9 cellular contexts compared by ENCODE assay signal in the genomic region with DNA sequence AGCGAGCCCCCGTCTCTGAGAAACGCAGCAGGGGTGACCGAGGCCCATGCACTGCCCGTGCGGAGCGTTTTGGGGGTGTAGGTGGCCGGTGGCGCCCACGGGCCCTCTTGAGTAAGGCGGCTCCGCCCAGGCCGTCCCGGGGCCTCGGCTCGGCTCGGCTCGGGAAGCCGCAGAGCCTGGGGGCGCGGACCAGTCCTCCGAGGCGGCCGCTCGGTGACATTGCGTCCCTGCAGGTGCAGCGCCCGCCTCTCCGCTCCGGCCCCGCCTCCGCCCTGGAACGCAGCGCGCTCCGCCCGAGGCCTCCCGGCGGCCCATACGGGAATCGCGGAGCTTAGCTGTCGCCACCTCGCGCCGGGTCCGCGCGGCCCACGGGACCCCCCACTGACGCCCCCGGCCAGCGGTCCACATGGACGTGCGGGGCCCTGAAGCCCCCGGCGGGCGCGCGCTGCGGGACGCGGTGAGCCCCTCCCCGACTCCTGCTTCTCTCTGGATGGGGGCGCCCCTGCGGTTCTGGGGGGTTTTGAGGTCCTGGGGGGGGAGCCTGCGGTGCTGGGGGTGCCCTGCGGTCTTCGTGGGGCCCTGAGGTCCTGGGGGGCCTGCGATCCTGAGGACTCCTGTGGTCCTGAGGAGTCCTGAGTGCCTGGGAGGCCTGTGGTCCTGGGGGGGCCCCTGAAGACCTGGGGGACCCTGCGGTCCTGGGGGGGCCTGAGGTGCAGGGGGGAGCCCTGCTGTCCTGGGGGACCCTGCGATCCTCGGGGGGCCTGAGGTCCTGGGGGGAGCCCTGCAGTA. TPM values are rescaled to one million over a fixed set of nuclear protein-coding genes. Genes with fewer than 3 reads are reported as not detected.
A peak's percentile ranks its signal among the peaks of the same experiment; 100 is the strongest.
DNase-seq lines count a peak whose midpoint lies in the region; ATAC-seq and TF ChIP-seq lines count a peak whose summit lies in the region.
"Had no signal": no experiment of that assay in that cellular context is flagged by ENCODE, and none has a peak within 500 bp of the region (broad histone marks: within the 10 kb centered on the region; RNA-seq: fewer than 3 reads in every experiment).

A gene (plus strand): TSS at position 314 of the 789 bp plus-strand sequence. CDS start 93 bp downstream, at position 407.

- H3K9me3 ChIP-seq in OCI-LY3 (ENCODE audit: insufficient read depth, low read length) (no peaks in the 10 kb centered on the region), neutrophil (no peaks in the 10 kb centered on the region), SJCRH30 (replicated peaks) (no peaks in the 10 kb centered on the region)

- TF ChIP-seq CTCF in OCI-LY3 (IDR thresholded peaks at IDR 0.05; ENCODE audit: low read depth, low read length) (no peak), foreskin keratinocyte (conservative IDR thresholded peaks at IDR 0.05) (peak; percentile 47), neutrophil (IDR thresholded peaks at IDR 0.05) (peak; percentile 58)

- H3K4me2 ChIP-seq in OCI-LY3 (ENCODE audit: low read length), result peak within 1 kb of the TSS; percentile 46

- H3K36me3 ChIP-seq in OCI-LY3 (replicated peaks; ENCODE audit: low read depth, low read length) (peaks cover 6% of the 10 kb centered on the region), neutrophil (no peaks in the 10 kb centered on the region), SJCRH30 (no peaks in the 10 kb centered on the region)

- H4K20me1 ChIP-seq in OCI-LY3 (ENCODE audit: insufficient read depth, low read length), result 0 out of 2 replicates have a peak, but pooled peaks cover 3% of the 10 kb centered on the region

- H3K4me3 ChIP-seq in OCI-LY3 (ENCODE audit: low read length), result peak within 1 kb of the TSS; percentile 33; the same call in 1 of the 2 replicates
- H3K4me3 ChIP-seq in neutrophil (ENCODE audit: low read depth in 1 of 2, low read length in 1 of 2), result peak within 1 kb of the TSS; percentile 52 to 59
- no peak within 1 kb of the TSS for H3K4me3 ChIP-seq in SJCRH30

- H3K4me1 ChIP-seq in OCI-LY3 (ENCODE audit: low read length) (peaks cover 20% of the 10 kb centered on the region), foreskin keratinocyte (peaks cover 29% of the 10 kb centered on the region), neutrophil (ENCODE audit: control insufficient read depth in 1 of 2, insufficient read depth in 1 of 2, low read depth in 1 of 2, low read length in 1 of 2) (peaks cover 17 to 18% of the 10 kb centered on the region in 2 experiments), SJCRH30 (peaks cover 9% of the 10 kb centered on the region)

- no peaks in the 10 kb centered on the region for H3K27me3 ChIP-seq in OCI-LY3 (ENCODE audit: low read depth, low read length)
- H3K27me3 ChIP-seq in foreskin keratinocyte, result no peaks in the 10 kb centered on the region
- peaks cover 26% of the 10 kb centered on the region for H3K27me3 ChIP-seq in neutrophil
- no peaks in the 10 kb centered on the region for H3K27me3 ChIP-seq in SJCRH30

- peaks cover 7% of the 10 kb centered on the region; the same call in 1 of the 2 replicates for H3K79me2 ChIP-seq in OCI-LY3 (ENCODE audit: low read length)

- H3K27ac ChIP-seq in OCI-LY3 (ENCODE audit: low read length) (no peak within 1 kb of the TSS), foreskin keratinocyte (peak within 1 kb of the TSS; percentile 45), neutrophil (no peak within 1 kb of the TSS), SJCRH30 (no peak within 1 kb of the TSS)

- H3K9ac ChIP-seq in OCI-LY3 (ENCODE audit: low read length), result no peak within 1 kb of the TSS

- DNase-seq in AG08396 (ENCODE audit: low spot score) (peak; percentile 86), foreskin keratinocyte (peak in 1 of 2 donors; percentile 33), SJCRH30 (no peak)
- peak; percentile 38 for DNase-seq in activated gamma-delta T cell treated with anti-CD3 and anti-CD28 coated beads, Interleukin-2, amount 50 U/mL, for 16 hours (ENCODE audit: low read depth)

- ATAC-seq in GM18858 (IDR thresholded peaks at IDR 0.05; ENCODE audit: unreplicated experiment), result peak; percentile 67
- peak; percentile 63 for ATAC-seq in HG03064 (IDR thresholded peaks at IDR 0.05; ENCODE audit: low read depth, unreplicated experiment)
- peak; percentile 63 for ATAC-seq in foreskin keratinocyte

- H2AFZ ChIP-seq in OCI-LY3 (ENCODE audit: low read depth, low read length), result no peak within 1 kb of the TSS

RNA-seq across cellular contexts. Expression of the gene that starts here (rescaled TPM):
- total RNA-seq in foreskin keratinocyte, result 23.9 and 26.1 TPM in 2 replicates
- 28.2 and 32.0 TPM in 2 replicates for polyA plus RNA-seq in foreskin keratinocyte
- not detected in 2 replicates for total RNA-seq in SJCRH30 (2014; rRNA removed; shearing (Covaris generic))
- total RNA-seq: HT1080 had no signal

Comparison
In these comparisons a context has a peak if more than half of its experiments do, and no peak if none do; other contexts are left out.
1. RNA of the gene that starts here (total RNA-seq): 23.9 to 26.1 TPM in foreskin keratinocyte; not detected in SJCRH30; every median in the first group is over 10 times any median in the second.
2. DNase-seq: peak in AG08396 (single experiment) and activated gamma-delta T cell treated with anti-CD3 and anti-CD28 coated beads, Interleukin-2, amount 50 U/mL, for 16 hours (single experiment); none in SJCRH30 (0 of 2).
3. Peak in every context shown above with its lines, with median percentiles within 50 percentile points of each other: ATAC-seq.